ENCODE assay signal across 17 cellular contexts in the genomic region with DNA sequence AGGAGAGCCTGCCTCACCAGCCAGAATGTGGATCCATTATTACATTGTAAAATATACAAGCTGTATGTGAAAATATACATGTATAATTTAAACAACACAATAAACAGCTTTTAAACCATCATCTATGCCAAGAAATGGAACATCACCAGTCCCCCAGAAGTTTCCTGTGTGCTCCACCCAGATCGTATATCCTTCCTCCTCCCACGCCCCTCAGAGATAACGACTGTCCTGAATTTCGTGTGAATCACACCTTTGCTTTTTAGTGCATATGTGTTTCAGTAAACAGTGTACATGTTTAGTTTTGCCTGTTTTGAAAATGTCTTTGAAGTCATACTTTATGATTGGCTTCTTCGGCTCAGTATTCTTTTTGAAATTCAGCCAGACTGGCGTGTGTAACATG.
"Had no signal": no experiment of that assay in that cellular context is flagged by ENCODE, and none has a peak within 500 bp of the region (broad histone marks: within the 10 kb centered on the region; RNA-seq: fewer than 3 reads in every experiment).

No MANE protein-coding gene starts in this region.

- H3K27ac ChIP-seq: esophagus muscularis mucosa, pancreas, thyroid gland had no signal

- DNase-seq: activated CD4-positive, alpha-beta T cell treated with anti-CD3 and anti-CD28 coated beads for 48 hours; activated CD8-positive, alpha-beta T cell treated with anti-CD3 and anti-CD28 coated beads for 36 hours; activated effector memory CD4-positive, alpha-beta T cell treated with Interleukin-2 at 50 U/mL for 16 hours; activated T-cell treated with anti-CD3 and anti-CD28 coated beads, Interleukin-2, amount 50 U/mL, for 4 hours; foreskin melanocyte; head of caudate nucleus; immature natural killer cell; pancreas; T-helper 1 cell; T1000; thyroid gland had no signal

- H3K9me3 Mint-ChIP-seq: activated CD8-positive, alpha-beta T cell treated with anti-CD3 and anti-CD28 coated beads for 36 hours; activated naive CD4-positive, alpha-beta T cell treated with anti-CD3 and anti-CD28 coated beads, Interleukin-2, amount 50 U/mL, for 24 hours had no signal

- H3K27me3 ChIP-seq: adrenal gland, esophagus muscularis mucosa, pancreas, thyroid gland had no signal

- H3K4me3 ChIP-seq: adrenal gland, esophagus muscularis mucosa, lung, pancreas, thyroid gland had no signal

- H3K4me1 ChIP-seq: pancreas, thyroid gland had no signal

- FAIRE-seq: colon, pancreas had no signal

- H3K9me3 ChIP-seq: adrenal gland, esophagus muscularis mucosa, pancreas, thyroid gland had no signal

- H3K4me3 Mint-ChIP-seq: activated CD8-positive, alpha-beta T cell treated with anti-CD3 and anti-CD28 coated beads for 36 hours; activated naive CD4-positive, alpha-beta T cell treated with anti-CD3 and anti-CD28 coated beads, Interleukin-2, amount 50 U/mL, for 24 hours; activated T-cell treated with anti-CD3 and anti-CD28 coated beads, Interleukin-2, amount 50 U/mL, for 4 hours; immature natural killer cell; stimulated activated effector memory CD8-positive, alpha-beta T cell treated with anti-CD3 and anti-CD28 coated beads, Interleukin-12 subunit alpha, Interleukin-12 subunit beta, amount 100 ng/mL, for 72 hours had no signal

- H3K4me1 Mint-ChIP-seq: activated naive CD4-positive, alpha-beta T cell treated with anti-CD3 and anti-CD28 coated beads, Interleukin-2, amount 50 U/mL, for 24 hours; immature natural killer cell; stimulated activated effector memory CD8-positive, alpha-beta T cell treated with anti-CD3 and anti-CD28 coated beads, Interleukin-12 subunit alpha, Interleukin-12 subunit beta, amount 100 ng/mL, for 72 hours had no signal

- H3K27me3 Mint-ChIP-seq: activated CD8-positive, alpha-beta T cell treated with anti-CD3 and anti-CD28 coated beads for 36 hours; activated naive CD4-positive, alpha-beta T cell treated with anti-CD3 and anti-CD28 coated beads, Interleukin-2, amount 50 U/mL, for 24 hours had no signal

- ATAC-seq: activated CD8-positive, alpha-beta T cell treated with anti-CD3 and anti-CD28 coated beads for 36 hours; activated T-cell treated with anti-CD3 and anti-CD28 coated beads, Interleukin-2, amount 50 U/mL, for 4 hours; stimulated activated effector memory CD8-positive, alpha-beta T cell treated with anti-CD3 and anti-CD28 coated beads, Interleukin-12 subunit alpha, Interleukin-12 subunit beta, amount 100 ng/mL, for 72 hours had no signal

- H3K36me3 ChIP-seq: adrenal gland, esophagus muscularis mucosa, pancreas, thyroid gland had no signal

- H3K27ac Mint-ChIP-seq: activated CD8-positive, alpha-beta T cell treated with anti-CD3 and anti-CD28 coated beads for 36 hours; activated naive CD4-positive, alpha-beta T cell treated with anti-CD3 and anti-CD28 coated beads, Interleukin-2, amount 50 U/mL, for 24 hours; immature natural killer cell; stimulated activated effector memory CD8-positive, alpha-beta T cell treated with anti-CD3 and anti-CD28 coated beads, Interleukin-12 subunit alpha, Interleukin-12 subunit beta, amount 100 ng/mL, for 72 hours had no signal

- H3K36me3 Mint-ChIP-seq: activated naive CD4-positive, alpha-beta T cell treated with anti-CD3 and anti-CD28 coated beads, Interleukin-2, amount 50 U/mL, for 24 hours; stimulated activated effector memory CD8-positive, alpha-beta T cell treated with anti-CD3 and anti-CD28 coated beads, Interleukin-12 subunit alpha, Interleukin-12 subunit beta, amount 100 ng/mL, for 72 hours had no signal
